In genomic region chr1:201941420-201942128, GRCh38 we compare ENCODE assay signal across 12 cellular contexts. TPM values are rescaled to one million over a fixed set of nuclear protein-coding genes. Genes with fewer than 3 reads are reported as not detected.
DNase-seq lines count a peak whose midpoint lies in the region; ATAC-seq and TF ChIP-seq lines count a peak whose summit lies in the region.
"Had no signal": no experiment of that assay in that cellular context is flagged by ENCODE, and none has a peak within 500 bp of the region (broad histone marks: within the 10 kb centered on the region; RNA-seq: fewer than 3 reads in every experiment).

No MANE protein-coding gene starts in this region.

- H4K20me1 ChIP-seq in GM23248 (ENCODE audit: insufficient read depth) = no peaks in the 10 kb centered on the region

- in situ Hi-C loops in GM23248 (cut with MboI) = no loop called here

- H3K9me3 Mint-ChIP-seq in stimulated activated naive CD8-positive, alpha-beta T cell treated with anti-CD3 and anti-CD28 coated beads, Interleukin-15, amount 100 ng/mL, for 72 hours = no peaks in the 10 kb centered on the region
- H3K9me3 Mint-ChIP-seq in activated T-helper 2 cell treated with anti-CD3 and anti-CD28 coated beads, Interferon-gamma antibody, Interleukin-2, Interleukin-4, amounts not matched to agents 10 μg/mL and 5 μg/mL and 100 μg/mL, durations not matched to agents 14 hours and 24 hours and 36 hours = no peaks in the 10 kb centered on the region
- H3K9me3 Mint-ChIP-seq: effector memory CD8-positive, alpha-beta T cell had no signal

- H3K36me3 ChIP-seq in GM23248 (ENCODE audit: low read depth) (no peaks in the 10 kb centered on the region), Peyer's patch (no peaks in the 10 kb centered on the region), psoas muscle (ENCODE audit: insufficient read depth in 1 of 2, low read depth in 1 of 2) (no peaks in the 10 kb centered on the region)

- TF ChIP-seq CTCF in Peyer's patch (IDR thresholded peaks at IDR 0.05) (no peak), psoas muscle (IDR thresholded peaks at IDR 0.05) (no peak)

- no peak for TF ChIP-seq POLR2A in Peyer's patch (IDR thresholded peaks at IDR 0.05)

- no peak overlapping the region for H3K4me2 ChIP-seq in GM23248 (ENCODE audit: unreplicated experiment)

- WGBS in GM23248 (ENCODE audit: low coverage in 1 of 2, low lambda C conversion rate in 2 of 2, missing lambda C conversion rate in 2 of 2), 2 experiments = 51 to 55% methylated on average over 18 of the region's 18 CpGs
- 14 to 24% (median 19%) methylated on average over 18 of the region's 18 CpGs for WGBS in psoas muscle, 3 donors

- H3K79me2 ChIP-seq in GM23248 (ENCODE audit: insufficient read depth) = peaks cover 26% of the 10 kb centered on the region

- peaks cover 38% of the 10 kb centered on the region for H3K27me3 Mint-ChIP-seq in stimulated activated naive CD8-positive, alpha-beta T cell treated with anti-CD3 and anti-CD28 coated beads, Interleukin-15, amount 100 ng/mL, for 72 hours
- peaks cover 32% of the 10 kb centered on the region for H3K27me3 Mint-ChIP-seq in activated T-helper 2 cell treated with anti-CD3 and anti-CD28 coated beads, Interferon-gamma antibody, Interleukin-2, Interleukin-4, amounts not matched to agents 10 μg/mL and 5 μg/mL and 100 μg/mL, durations not matched to agents 14 hours and 24 hours and 36 hours (ENCODE audit: low read depth)

- no peak overlapping the region for H3K4me3 ChIP-seq in GM23248
- H3K4me3 ChIP-seq in Peyer's patch = peak overlapping the region in 2 of 4 donors; percentile 14 to 59
- H3K4me3 ChIP-seq in psoas muscle = peak overlapping the region; percentile 84
- H3K4me3 ChIP-seq: lung had no signal

- no peak overlapping the region for H3K27ac ChIP-seq in GM23248
- peak overlapping the region in 3 of 4 donors; percentile 34 to 52 (median 49) for H3K27ac ChIP-seq in Peyer's patch
- H3K27ac ChIP-seq in psoas muscle = peak overlapping the region; percentile 86

- H3K4me1 Mint-ChIP-seq in stimulated activated naive CD8-positive, alpha-beta T cell treated with anti-CD3 and anti-CD28 coated beads, Interleukin-15, amount 100 ng/mL, for 72 hours = peaks cover 15% of the 10 kb centered on the region
- H3K4me1 Mint-ChIP-seq in activated T-helper 2 cell treated with anti-CD3 and anti-CD28 coated beads, Interferon-gamma antibody, Interleukin-2, Interleukin-4, amounts not matched to agents 10 μg/mL and 5 μg/mL and 100 μg/mL, durations not matched to agents 14 hours and 24 hours and 36 hours (ENCODE audit: low read depth) = peaks cover 4% of the 10 kb centered on the region

- no peak overlapping the region for H3K4me3 Mint-ChIP-seq in stimulated activated naive CD8-positive, alpha-beta T cell treated with anti-CD3 and anti-CD28 coated beads, Interleukin-15, amount 100 ng/mL, for 72 hours
- H3K4me3 Mint-ChIP-seq in activated T-helper 2 cell treated with anti-CD3 and anti-CD28 coated beads, Interferon-gamma antibody, Interleukin-2, Interleukin-4, amounts not matched to agents 10 μg/mL and 5 μg/mL and 100 μg/mL, durations not matched to agents 14 hours and 24 hours and 36 hours (ENCODE audit: low read depth) = no peak overlapping the region
- H3K4me3 Mint-ChIP-seq: effector memory CD8-positive, alpha-beta T cell had no signal

- no peaks in the 10 kb centered on the region for H3K9me2 ChIP-seq in GM23248 (ENCODE audit: insufficient read depth)

- H3K27me3 ChIP-seq in GM23248 (replicated peaks; ENCODE audit: insufficient read depth) = no peaks in the 10 kb centered on the region
- H3K27me3 ChIP-seq in Peyer's patch = no peaks in the 10 kb centered on the region
- no peaks in the 10 kb centered on the region for H3K27me3 ChIP-seq in psoas muscle (ENCODE audit: insufficient read depth in 3 of 3, low read length in 2 of 3)

- H3K27ac Mint-ChIP-seq in stimulated activated naive CD8-positive, alpha-beta T cell treated with anti-CD3 and anti-CD28 coated beads, Interleukin-15, amount 100 ng/mL, for 72 hours = no peak overlapping the region
- no peak overlapping the region for H3K27ac Mint-ChIP-seq in activated T-helper 2 cell treated with anti-CD3 and anti-CD28 coated beads, Interferon-gamma antibody, Interleukin-2, Interleukin-4, amounts not matched to agents 10 μg/mL and 5 μg/mL and 100 μg/mL, durations not matched to agents 14 hours and 24 hours and 36 hours
- H3K27ac Mint-ChIP-seq: effector memory CD8-positive, alpha-beta T cell had no signal

- ATAC-seq in psoas muscle = peak; percentile 35 to 62 (median 59)
- no peak for ATAC-seq in stimulated activated naive CD8-positive, alpha-beta T cell treated with anti-CD3 and anti-CD28 coated beads, Interleukin-15, amount 100 ng/mL, for 72 hours
- ATAC-seq in HG03196 (IDR thresholded peaks at IDR 0.05; ENCODE audit: unreplicated experiment) = no peak
- ATAC-seq: effector memory CD8-positive, alpha-beta T cell had no signal

- H3K9ac ChIP-seq in GM23248 = no peak overlapping the region

- H3F3A ChIP-seq in GM23248 (ENCODE audit: insufficient read depth) = peaks cover 1% of the 10 kb centered on the region

- H3K4me1 ChIP-seq in GM23248 (ENCODE audit: insufficient read depth) (peaks cover 25% of the 10 kb centered on the region), Peyer's patch (no peaks in the 10 kb centered on the region), psoas muscle (peaks cover 27% of the 10 kb centered on the region)

- intact Hi-C loops in psoas muscle (cut with DNase I) = no loop called here
- intact Hi-C loops in activated T-helper 2 cell treated with anti-CD3 and anti-CD28 coated beads, Interferon-gamma antibody, Interleukin-2, Interleukin-4, amounts not matched to agents 10 μg/mL and 5 μg/mL and 100 μg/mL, durations not matched to agents 14 hours and 24 hours and 36 hours (cut with micrococcal nuclease) = loop anchor here (5.0 kb wide), 1 partner anchor 44 kb away; no protein-coding TSS in a partner anchor

- no peak for DNase-seq in GM23248
- no peak for DNase-seq in Peyer's patch
- DNase-seq in iPS DF 19.7 (ENCODE audit: low read depth, low spot score) = peak; percentile 98
- DNase-seq in psoas muscle = peak in 1 of 2 donors; percentile 68
- no peak for DNase-seq in AG20443 (ENCODE audit: low spot score)
- no peak for DNase-seq in stimulated activated naive CD8-positive, alpha-beta T cell treated with anti-CD3 and anti-CD28 coated beads, Interleukin-15, amount 100 ng/mL, for 72 hours
- DNase-seq in activated T-helper 2 cell treated with anti-CD3 and anti-CD28 coated beads, Interferon-gamma antibody, Interleukin-2, Interleukin-4, amounts not matched to agents 10 μg/mL and 5 μg/mL and 100 μg/mL, durations not matched to agents 14 hours and 24 hours and 36 hours (ENCODE audit: low spot score) = no peak
- DNase-seq: effector memory CD8-positive, alpha-beta T cell; NCI-H526 treated with DMSO at 0.1 percent for 48 hours; T-helper 9 cell had no signal

- H2AFZ ChIP-seq in GM23248 = peak overlapping the region; percentile 24; the same call in 1 of the 2 replicates

- H3K36me3 Mint-ChIP-seq in activated T-helper 2 cell treated with anti-CD3 and anti-CD28 coated beads, Interferon-gamma antibody, Interleukin-2, Interleukin-4, amounts not matched to agents 10 μg/mL and 5 μg/mL and 100 μg/mL, durations not matched to agents 14 hours and 24 hours and 36 hours (ENCODE audit: low read depth) = no peaks in the 10 kb centered on the region

- H3K9me3 ChIP-seq in GM23248 (ENCODE audit: low read depth) = no peaks in the 10 kb centered on the region
- no peaks in the 10 kb centered on the region for H3K9me3 ChIP-seq in Peyer's patch
- no peaks in the 10 kb centered on the region for H3K9me3 ChIP-seq in psoas muscle

RNA-seq across cellular contexts. Expression of gene LMOD1, which starts 4.8 kb away (rescaled TPM):
- total RNA-seq in GM23248 (2014; rRNA removed; shearing (Covaris generic)) = 7.8 and 8.9 TPM in 2 replicates
- polyA plus RNA-seq in GM23248 (2016; fragmentation: Nextera tagmentation; extraction: Ambion mirVana) (6.1 and 6.3 TPM in 2 replicates), psoas muscle (10 to 100 TPM in 2 of 3 donors, 1 to 10 TPM in 1; 4.9 to 15.5 (median 11.4) TPM)
- total RNA-seq in Peyer's patch (10 to 100 TPM in 3 of 4 donors, 1 to 10 TPM in 1; 10.0 to 70.1 (median 32.6) TPM), psoas muscle (10 to 100 TPM; 12.8 to 45.4 (median 24.6) TPM)
- not detected in 2 replicates for total RNA-seq in activated T-helper 2 cell treated with anti-CD3 and anti-CD28 coated beads, Interferon-gamma antibody, Interleukin-2, Interleukin-4, amounts not matched to agents 10 μg/mL and 5 μg/mL and 100 μg/mL, durations not matched to agents 14 hours and 24 hours and 36 hours

RNA-seq across cellular contexts. Expression of gene TIMM17A, which starts 13.7 kb away (rescaled TPM):
- total RNA-seq in GM23248 (2014; rRNA removed; shearing (Covaris generic)) = 56.4 and 68.8 TPM in 2 replicates
- polyA plus RNA-seq in GM23248 (2016; fragmentation: Nextera tagmentation; extraction: Ambion mirVana) (116 and 123 TPM in 2 replicates), psoas muscle (100 to 1,000 TPM in 2 of 3 donors, 10 to 100 TPM in 1; 79.6 to 176 (median 163) TPM)
- total RNA-seq in Peyer's patch (10 to 100 TPM; 20.6 to 31.0 (median 21.6) TPM), psoas muscle (100 to 1,000 TPM in 1 of 4 donors, 10 to 100 TPM in 3; 45.4 to 132 (median 68.4) TPM)
- total RNA-seq in activated T-helper 2 cell treated with anti-CD3 and anti-CD28 coated beads, Interferon-gamma antibody, Interleukin-2, Interleukin-4, amounts not matched to agents 10 μg/mL and 5 μg/mL and 100 μg/mL, durations not matched to agents 14 hours and 24 hours and 36 hours = 92.6 and 96.0 TPM in 2 replicates

RNA-seq across cellular contexts. Expression of gene RNPEP, which starts 40.9 kb away (rescaled TPM):
- total RNA-seq in GM23248 (2014; rRNA removed; shearing (Covaris generic)) = 80.5 and 83.6 TPM in 2 replicates
- polyA plus RNA-seq in GM23248 (2016; fragmentation: Nextera tagmentation; extraction: Ambion mirVana) (68.6 and 70.7 TPM in 2 replicates), psoas muscle (10 to 100 TPM in 1 of 3 donors, 1 to 10 TPM in 2; 6.2 to 16.9 (median 9.7) TPM)
- total RNA-seq in Peyer's patch (100 to 1,000 TPM; 165 to 257 (median 204) TPM), psoas muscle (10 to 100 TPM; 12.8 to 18.7 (median 14.6) TPM)
- total RNA-seq in activated T-helper 2 cell treated with anti-CD3 and anti-CD28 coated beads, Interferon-gamma antibody, Interleukin-2, Interleukin-4, amounts not matched to agents 10 μg/mL and 5 μg/mL and 100 μg/mL, durations not matched to agents 14 hours and 24 hours and 36 hours = 42.5 and 43.6 TPM in 2 replicates

RNA-seq across cellular contexts. Expression of gene SHISA4, which starts 52.9 kb away (rescaled TPM):
- total RNA-seq in GM23248 (2014; rRNA removed; shearing (Covaris generic)) = 24.8 and 42.4 TPM in 2 replicates
- 47.9 and 48.0 TPM in 2 replicates for polyA plus RNA-seq in GM23248 (2016; fragmentation: Nextera tagmentation; extraction: Ambion mirVana)
- 10 to 100 TPM in 1 of 4 donors, 1 to 10 TPM in 3; 2.9 to 10.7 (median 4.8) TPM for total RNA-seq in Peyer's patch
- 100 to 1,000 TPM; 105 to 157 (median 137) TPM for total RNA-seq in psoas muscle
- polyA plus RNA-seq in psoas muscle = 100 to 1,000 TPM in 2 of 3 donors, 10 to 100 TPM in 1; 74.8 to 264 (median 151) TPM
- total RNA-seq in activated T-helper 2 cell treated with anti-CD3 and anti-CD28 coated beads, Interferon-gamma antibody, Interleukin-2, Interleukin-4, amounts not matched to agents 10 μg/mL and 5 μg/mL and 100 μg/mL, durations not matched to agents 14 hours and 24 hours and 36 hours = 0.41 and 0.48 TPM in 2 replicates

Comparison
In these comparisons a context has a peak if more than half of its experiments do, and no peak if none do; other contexts are left out.
1. ATAC-seq: peak in psoas muscle (4 of 4); none in stimulated activated naive CD8-positive, alpha-beta T cell treated with anti-CD3 and anti-CD28 coated beads, Interleukin-15, amount 100 ng/mL, for 72 hours (single experiment) and HG03196 (single experiment).